1 cellular context compared by ENCODE assay signal in genomic region chr17:74748529-74749261, GRCh38.
A peak's percentile ranks its signal among the peaks of the same experiment; 100 is the strongest.
TF ChIP-seq lines count a peak whose summit lies in the region.

Gene NHERF1, plus strand, starts transcription at chr17:74748628. Its CDS starts 219 bp downstream, at chr17:74748847.

TF ChIP-seq in K562, 482 proteins besides CTCF, POLR2A, EP300 and RAD21 (continued from another document):
- TF ChIP-seq USF2 (CRISPR knock-in tag; IDR thresholded peaks at IDR 0.05) (no peak), CXXC5 (CRISPR knock-in tag; IDR thresholded peaks at IDR 0.05) (no peak), ATF6 (CRISPR knock-in tag; IDR thresholded peaks at IDR 0.05) (no peak; the same call in 1 of the 2 replicates), CBX2 (IDR thresholded peaks at IDR 0.05; ENCODE audit: insufficient read depth, low read length, poor library complexity, severe bottlenecking) (no peak), ETV6 (IDR thresholded peaks at IDR 0.05; ENCODE audit: borderline replicate concordance in 1 of 2, low read depth in 2 of 2, low read length in 1 of 2) (no peak), ETV6 (CRISPR knock-in tag; IDR thresholded peaks at IDR 0.05; ENCODE audit: borderline replicate concordance) (no peak), NCOR1 (IDR thresholded peaks at IDR 0.05) (no peak), SNRNP70 (optimal IDR thresholded peaks at IDR 0.05; ENCODE audit: low read depth, low read length) (no peak), NCOA1 (IDR thresholded peaks at IDR 0.05; ENCODE audit: low read depth) (no peak), THAP12 (CRISPR knock-in tag; IDR thresholded peaks at IDR 0.05) (no peak), TRIM25 (IDR thresholded peaks at IDR 0.05; ENCODE audit: borderline replicate concordance) (no peak), ZNF707 (CRISPR knock-in tag; conservative IDR thresholded peaks at IDR 0.05) (no peak), HMGN3 (IDR thresholded peaks at IDR 0.05; ENCODE audit: borderline replicate concordance, extremely low read depth, insufficient read length, low read depth, low read length) (peak; percentile 41), SIX5 (IDR thresholded peaks at IDR 0.05; ENCODE audit: borderline replicate concordance in 1 of 2, insufficient read depth in 1 of 2, low read depth in 1 of 2, low read length in 2 of 2) (no peak), ZNF184 (CRISPR knock-in tag; IDR thresholded peaks at IDR 0.05) (no peak)
TF ChIP-seq in K562: peak in this region for 64.
